In genomic region chr13:75333103-75333502, GRCh38 we compare ENCODE assay signal across 16 cellular contexts.
A peak's percentile ranks its signal among the peaks of the same experiment; 100 is the strongest.
DNase-seq lines count a peak whose midpoint lies in the region; ATAC-seq, FAIRE-seq and TF ChIP-seq lines count a peak whose summit lies in the region.
"Had no signal": no experiment of that assay in that cellular context is flagged by ENCODE, and none has a peak within 500 bp of the region (broad histone marks: within the 10 kb centered on the region; RNA-seq: fewer than 3 reads in every experiment).

No MANE protein-coding gene starts in this region.

- no peak for TF ChIP-seq CTCF in pancreas (IDR thresholded peaks at IDR 0.05)

- H3K36me3 ChIP-seq in HUES6 (ENCODE audit: control insufficient read depth, insufficient read depth, low read length) (peaks cover 17% of the 10 kb centered on the region), pancreas (peaks cover 0 to 15% (median 0%) of the 10 kb centered on the region in 3 donors)

- peak in 3 of 4 donors; percentile 41 to 76 (median 57) for ATAC-seq in pancreas
- ATAC-seq: A549 had no signal

- FAIRE-seq in pancreas (lab: Jason Lieb, UNC) (no peak), GM19239 (lab: Jason Lieb, UNC) (no peak)
- FAIRE-seq: A549, G401.6 had no signal

- H3K4me1 ChIP-seq in HUES6 (ENCODE audit: control insufficient read depth, insufficient read depth, low read length) (peaks cover 22% of the 10 kb centered on the region), pancreas (peaks cover 0 to 4% (median 0%) of the 10 kb centered on the region in 3 donors)
- H3K4me1 ChIP-seq: A549, BE2C had no signal

- H3K27ac ChIP-seq in HUES6 (ENCODE audit: low read depth, low read length), result peak overlapping the region; percentile 57; the same call in 1 of the 2 replicates
- peak overlapping the region in 2 of 4 donors; percentile 33 to 46 for H3K27ac ChIP-seq in pancreas
- H3K27ac ChIP-seq: A549, C4-2B, GM23248 had no signal

- WGBS in pancreas, 2 donors, result 62 to 66% methylated on average over 1 of the region's 1 CpG

- H3K27me3 ChIP-seq in HUES6 (ENCODE audit: control insufficient read depth, insufficient read depth, low read length), result no peaks in the 10 kb centered on the region
- no peaks in the 10 kb centered on the region for H3K27me3 ChIP-seq in pancreas
- H3K27me3 ChIP-seq: BE2C had no signal

- H3K9me3 ChIP-seq in HUES6 (ENCODE audit: control insufficient read depth, insufficient read depth, low read depth, low read length) (no peaks in the 10 kb centered on the region), pancreas (no peaks in the 10 kb centered on the region)
- H3K9me3 ChIP-seq: A549, BE2C had no signal

- H3K4me3 ChIP-seq in HUES6 (ENCODE audit: low read depth, low read length), result no peak overlapping the region
- H3K4me3 ChIP-seq in pancreas, result no peak overlapping the region
- H3K4me3 ChIP-seq: A549, GM23248 had no signal

- no peak overlapping the region for H3K9ac ChIP-seq in HUES6 (ENCODE audit: low read length)
- H3K9ac ChIP-seq: GM23248 had no signal

- peak; percentile 15 for DNase-seq in kidney tubule cell (ENCODE audit: low spot score)
- DNase-seq in pancreas, result no peak
- DNase-seq in SHP77 (lab: John Stamatoyannopoulos, UW), result no peak
- no peak for DNase-seq in stimulated activated CD4-positive, alpha-beta T cell treated with anti-CD3 and anti-CD28 coated beads, Interleukin-2, amount 100 ng/mL, for 48 hours
- no peak for DNase-seq in iPS-NIHi11 (ENCODE audit: low spot score)
- no peak for DNase-seq in GM19239 (ENCODE audit: insufficient read length, low spot score)
- DNase-seq: BE2C; CD4-positive, alpha-beta memory T cell; DMS79 treated with DMSO at 0.1 percent for 48 hours; EL; GM23248; H9 had no signal

- intact Hi-C loops in pancreas (cut with DNase I), result no loop called here
